Comparison of ENCODE assay signal across 1 cellular context in genomic region chr1:40003156-40004093, GRCh38.
TF ChIP-seq lines count a peak whose summit lies in the region.

No MANE protein-coding gene starts in this region.

TF ChIP-seq in GM23338, 12 proteins besides CTCF, POLR2A, EP300 and RAD21 (continued from another document):
- TF ChIP-seq ZNF462 (CRISPR knock-in tag; IDR thresholded peaks at IDR 0.05) (no peak), STAT1 (IDR thresholded peaks at IDR 0.05; ENCODE audit: unreplicated experiment) (no peak), CREB1 (CRISPR knock-in tag; IDR thresholded peaks at IDR 0.05; ENCODE audit: low read depth) (no peak)
TF ChIP-seq in GM23338: peak in this region for 0.
